ENCODE assay signal across 22 cellular contexts in genomic region chr19:19553670-19554069, GRCh38. TPM values are rescaled to one million over a fixed set of nuclear protein-coding genes. Genes with fewer than 3 reads are reported as not detected.
"Had no signal": no experiment of that assay in that cellular context is flagged by ENCODE, and none has a peak within 500 bp of the region (broad histone marks: within the 10 kb centered on the region; RNA-seq: fewer than 3 reads in every experiment).

No MANE protein-coding gene starts in this region.

- H3K4me3 ChIP-seq: esophagus squamous epithelium, heart right ventricle, left lung, pancreas, right lobe of liver, thoracic aorta, tibial nerve, upper lobe of right lung had no signal

- H3K4me1 ChIP-seq: esophagus squamous epithelium, left lung, pancreas, right lobe of liver, tibial nerve, upper lobe of right lung had no signal

- H3K27me3 Mint-ChIP-seq: naive thymus-derived CD4-positive, alpha-beta T cell had no signal

- H3K36me3 ChIP-seq: esophagus squamous epithelium, heart right ventricle, left lung, pancreas, right lobe of liver, thoracic aorta, tibial nerve, upper lobe of right lung had no signal

- H3K9me3 ChIP-seq: esophagus squamous epithelium, pancreas, right lobe of liver, thoracic aorta, upper lobe of right lung had no signal

- H3K9me3 Mint-ChIP-seq: effector memory CD8-positive, alpha-beta T cell; naive thymus-derived CD4-positive, alpha-beta T cell; nephron; stimulated activated naive CD8-positive, alpha-beta T cell treated with anti-CD3 and anti-CD28 coated beads, Interleukin-15, Interleukin-2, amounts not matched to agents 100 ng/mL and 50 ng/mL, for 24 hours had no signal

- H3K27me3 ChIP-seq: pancreas, right lobe of liver had no signal

- H3K27ac ChIP-seq: esophagus squamous epithelium, heart right ventricle, left lung, pancreas, right lobe of liver, thoracic aorta, tibial nerve, upper lobe of right lung had no signal

- H3K27ac Mint-ChIP-seq: nephron; stimulated activated naive B cell treated with anti-CD40 and anti-IgM and Interleukin-4, amounts not matched to agents 10 μg/mL and 1 μg/mL and 100 μg/mL, for 72 hours; stimulated activated naive CD8-positive, alpha-beta T cell treated with anti-CD3 and anti-CD28 coated beads, Interleukin-15, Interleukin-2, amounts not matched to agents 100 ng/mL and 50 ng/mL, for 24 hours had no signal

- DNase-seq: cortex of kidney, esophagus squamous epithelium, hippocampal formation, midbrain, occipital lobe, right lobe of liver had no signal

- FAIRE-seq: endometrium, islet of Langerhans, pancreas, small intestine had no signal

- H3K4me3 Mint-ChIP-seq: effector memory CD8-positive, alpha-beta T cell; naive thymus-derived CD4-positive, alpha-beta T cell; nephron; stimulated activated naive B cell treated with anti-CD40 and anti-IgM and Interleukin-4, amounts not matched to agents 10 μg/mL and 1 μg/mL and 100 μg/mL, for 72 hours; stimulated activated naive CD8-positive, alpha-beta T cell treated with anti-CD3 and anti-CD28 coated beads, Interleukin-15, Interleukin-2, amounts not matched to agents 100 ng/mL and 50 ng/mL, for 24 hours had no signal

RNA-seq across cellular contexts. Expression of gene CILP2, which starts 15.6 kb away (rescaled TPM):
- total RNA-seq: kidney epithelial cell, lung microvascular endothelial cell had no signal
- polyA plus RNA-seq: pancreas had no signal
